8 cellular contexts compared by ENCODE assay signal in the genomic region with DNA sequence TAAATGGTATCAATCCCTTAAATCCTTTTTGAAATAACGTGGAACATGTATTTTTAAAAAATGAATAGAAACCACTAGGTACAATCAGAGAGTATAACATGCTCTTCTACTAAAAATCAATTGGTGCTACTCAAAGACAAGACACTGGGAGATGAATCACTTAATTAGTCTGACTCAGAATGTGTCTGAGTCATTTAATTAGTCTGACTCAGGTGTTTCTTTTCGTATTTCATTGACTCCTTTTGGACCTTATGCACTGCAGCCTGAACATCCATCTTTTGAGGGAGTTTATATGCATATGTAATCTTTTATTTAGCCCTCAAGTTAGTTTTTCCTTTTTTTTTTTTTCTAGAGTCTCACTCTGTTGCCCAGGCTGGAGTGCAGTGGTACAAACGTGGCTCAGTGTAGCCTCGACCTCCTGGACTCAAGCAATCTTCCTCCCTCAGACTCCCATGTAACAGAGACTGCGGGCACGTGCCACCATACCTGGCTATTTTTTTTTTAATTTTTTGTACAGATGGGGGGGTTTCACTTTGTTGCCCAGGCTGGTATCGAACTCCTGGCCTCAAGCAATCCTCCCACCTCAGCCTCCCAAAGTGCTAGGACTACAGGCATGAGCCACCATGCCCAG. TPM values are rescaled to one million over a fixed set of nuclear protein-coding genes. Genes with fewer than 3 reads are reported as not detected.
DNase-seq lines count a peak whose midpoint lies in the region; ATAC-seq, FAIRE-seq and TF ChIP-seq lines count a peak whose summit lies in the region.

No MANE protein-coding gene starts in this region.

- peaks cover 22% of the 10 kb centered on the region for H3K4me1 ChIP-seq in foreskin keratinocyte

- DNase-seq in D721Med (ENCODE audit: insufficient read length, low spot score) (no peak), NCI-H460 (ENCODE audit: extremely low read depth, low read depth) (peak; percentile 22), foreskin keratinocyte (peak; percentile 75 to 90), NCI-H2196 treated with DMSO at 0.1 percent for 48 hours (lab: John Stamatoyannopoulos, UW; ENCODE audit: unreplicated experiment) (no peak), HuH-7.5 (ENCODE audit: low spot score) (no peak), activated gamma-delta T cell (lab: John Stamatoyannopoulos, UW) (no peak)
- DNase-seq in activated CD8-positive, alpha-beta memory T cell treated with anti-CD3 and anti-CD28 coated beads, Interleukin-2, amount 50 U/mL, for 48 hours = no peak

- H3K27me3 ChIP-seq in foreskin keratinocyte = no peaks in the 10 kb centered on the region

- peak; percentile 55 for FAIRE-seq in D721Med (lab: Jason Lieb, UNC)

- no peak for TF ChIP-seq CTCF in D721Med (IDR thresholded peaks at IDR 0.05; ENCODE audit: insufficient read depth, missing control alignments)
- TF ChIP-seq CTCF in foreskin keratinocyte (conservative IDR thresholded peaks at IDR 0.05) = no peak

- peak overlapping the region; percentile 86 for H3K27ac ChIP-seq in foreskin keratinocyte

- ATAC-seq in GM21447 (IDR thresholded peaks at IDR 0.05; ENCODE audit: unreplicated experiment) (peak; percentile 75), foreskin keratinocyte (peak; percentile 98)

RNA-seq across cellular contexts. Expression of a gene that starts 26.5 kb away (rescaled TPM):
- 67.2 and 84.5 TPM in 2 replicates for total RNA-seq in NCI-H460 (2014; rRNA removed; shearing (Covaris generic))
- 20.9 and 27.9 TPM in 2 replicates for polyA plus RNA-seq in NCI-H460 (2014; cell fraction: nucleus; rRNA removed)
- total RNA-seq in foreskin keratinocyte = 34.4 and 36.4 TPM in 2 replicates
- polyA plus RNA-seq in foreskin keratinocyte = 8.7 and 11.2 TPM in 2 replicates

Comparison
In these comparisons a context has a peak if more than half of its experiments do, and no peak if none do; other contexts are left out.
1. DNase-seq: peak in NCI-H460 (single experiment) and foreskin keratinocyte (2 of 2); none in D721Med (single experiment), NCI-H2196 treated with DMSO at 0.1 percent for 48 hours (single experiment), HuH-7.5 (single experiment), activated CD8-positive, alpha-beta memory T cell treated with anti-CD3 and anti-CD28 coated beads, Interleukin-2, amount 50 U/mL, for 48 hours (single experiment) and activated gamma-delta T cell (single experiment).